ENCODE assay signal across 1 cellular context in genomic region chr1:8083739-8084484, GRCh38.
TF ChIP-seq lines count a peak whose summit lies in the region.

No MANE protein-coding gene starts in this region.

TF ChIP-seq in GM23338, 12 proteins besides CTCF, POLR2A, EP300 and RAD21 (continued from another document):
- TF ChIP-seq ETS1 (IDR thresholded peaks at IDR 0.05): no peak
- no peak for TF ChIP-seq EZH2 (IDR thresholded peaks at IDR 0.05; ENCODE audit: low read depth, unreplicated experiment)
- TF ChIP-seq POLR2AphosphoS5 (IDR thresholded peaks at IDR 0.05; ENCODE audit: low read depth): no peak
- no peak for TF ChIP-seq ZNF114 (CRISPR knock-in tag; IDR thresholded peaks at IDR 0.05)
- TF ChIP-seq ZNF331 (CRISPR knock-in tag; IDR thresholded peaks at IDR 0.05; ENCODE audit: low read depth): no peak
- no peak for TF ChIP-seq CREB1 (CRISPR knock-in tag; IDR thresholded peaks at IDR 0.05; ENCODE audit: low read depth)
